In genomic region chr12:116135209-116135930, GRCh38 we compare ENCODE assay signal across 10 cellular contexts.
DNase-seq lines count a peak whose midpoint lies in the region; TF ChIP-seq lines count a peak whose summit lies in the region.
"Had no signal": no experiment of that assay in that cellular context is flagged by ENCODE, and none has a peak within 500 bp of the region (broad histone marks: within the 10 kb centered on the region; RNA-seq: fewer than 3 reads in every experiment).

No MANE protein-coding gene starts in this region.

- H3K36me3 ChIP-seq in brain microvascular endothelial cell (replicated peaks) (no peaks in the 10 kb centered on the region), trophoblast cell (ENCODE audit: control insufficient read depth in 1 of 2, insufficient read depth in 2 of 2, low read length in 2 of 2) (no peaks in the 10 kb centered on the region)

- TF ChIP-seq CTCF in brain microvascular endothelial cell (IDR thresholded peaks at IDR 0.05; ENCODE audit: low read depth, low read length, missing control alignments): no peak

- H3K4me3 ChIP-seq in brain microvascular endothelial cell (ENCODE audit: low read depth, low read length) (no peak overlapping the region), trophoblast cell (ENCODE audit: low read depth, low read length) (no peak overlapping the region)

- no peak overlapping the region for H3K23ac ChIP-seq in trophoblast cell (ENCODE audit: low read length)

- no peaks in the 10 kb centered on the region for H3K27me3 ChIP-seq in brain microvascular endothelial cell (replicated peaks)
- H3K27me3 ChIP-seq in trophoblast cell (ENCODE audit: insufficient read depth, low read length): no peaks in the 10 kb centered on the region

- H3K4me1 ChIP-seq in trophoblast cell (ENCODE audit: control insufficient read depth in 1 of 2, insufficient read depth in 2 of 2, low read length in 2 of 2): peaks cover 2 to 9% of the 10 kb centered on the region in 2 experiments

- H3K4ac ChIP-seq in trophoblast cell (ENCODE audit: low read depth, low read length): peak overlapping the region; percentile 79

- H4K8ac ChIP-seq in trophoblast cell (ENCODE audit: low read depth, low read length): no peak overlapping the region

- no peak overlapping the region for H4K91ac ChIP-seq in trophoblast cell (ENCODE audit: low read depth, low read length)

- no peaks in the 10 kb centered on the region for H3K79me1 ChIP-seq in trophoblast cell (ENCODE audit: low read length)

- no peak overlapping the region for H2BK120ac ChIP-seq in trophoblast cell (ENCODE audit: insufficient read depth, low read length, poor library complexity)

- peak overlapping the region; percentile 42 for H3K27ac ChIP-seq in brain microvascular endothelial cell
- H3K27ac ChIP-seq in trophoblast cell (ENCODE audit: low read depth, low read length): no peak overlapping the region

- no peak overlapping the region for H3K18ac ChIP-seq in trophoblast cell (ENCODE audit: low read length)

- H2AFZ ChIP-seq in trophoblast cell (ENCODE audit: insufficient read depth, low read length, poor library complexity): no peak overlapping the region

- no peak overlapping the region for H3K9ac ChIP-seq in trophoblast cell (ENCODE audit: low read length)

- H2BK5ac ChIP-seq in trophoblast cell (ENCODE audit: low read depth, low read length, poor library complexity): no peak overlapping the region

- intact Hi-C loops in posterior vena cava (cut with DNase I): no loop called here

- no peak overlapping the region for H2BK12ac ChIP-seq in trophoblast cell (ENCODE audit: low read length)

- H4K12ac ChIP-seq in trophoblast cell (ENCODE audit: low read depth, low read length): no peak overlapping the region

- H3K79me2 ChIP-seq in trophoblast cell (ENCODE audit: control insufficient read depth, insufficient read depth, low read length, poor library complexity): peaks cover 12% of the 10 kb centered on the region

- no peak overlapping the region for H3K14ac ChIP-seq in trophoblast cell (ENCODE audit: low read length)

- peak; percentile 8 for DNase-seq in NCI-H748 (lab: John Stamatoyannopoulos, UW; ENCODE audit: unreplicated experiment)
- DNase-seq in NCI-H748 treated with DMSO at 0.1 percent for 48 hours (lab: John Stamatoyannopoulos, UW): no peak
- peak; percentile 68 for DNase-seq in NCI-H2196 (lab: John Stamatoyannopoulos, UW; ENCODE audit: unreplicated experiment)
- peak; percentile 67 for DNase-seq in brain microvascular endothelial cell
- no peak for DNase-seq in trophoblast cell
- DNase-seq in posterior vena cava (ENCODE audit: low spot score): no peak
- DNase-seq in OCI-M2 (lab: John Stamatoyannopoulos, UW; ENCODE audit: unreplicated experiment): no peak
- DNase-seq in GOT3 (lab: John Stamatoyannopoulos, UW): no peak
- DNase-seq: AML-193; stimulated activated CD4-positive, alpha-beta T cell treated with anti-CD3 and anti-CD28 coated beads, Interleukin-4, amount 100 ng/mL, for 4 hours had no signal

- no peak overlapping the region for H3K4me2 ChIP-seq in trophoblast cell (ENCODE audit: low read length)

- in situ Hi-C loops in brain microvascular endothelial cell (cut with HindIII; ENCODE audit: low pct_ligation_motif_present, low sequenced_read_pairs): no loop called here

- no peaks in the 10 kb centered on the region for H3K9me3 ChIP-seq in trophoblast cell (ENCODE audit: insufficient read depth, low read depth, low read length)

- H2AK5ac ChIP-seq in trophoblast cell (ENCODE audit: low read length): no peak overlapping the region

- no CpG with 5 or more reads among the region's 3 CpGs for WGBS in trophoblast cell (ENCODE audit: extremely low coverage, insufficient coverage, insufficient read length)

Comparison
In these comparisons a context has a peak if more than half of its experiments do, and no peak if none do; other contexts are left out.
1. DNase-seq: peak in NCI-H748 (single experiment), NCI-H2196 (single experiment) and brain microvascular endothelial cell (single experiment); none in NCI-H748 treated with DMSO at 0.1 percent for 48 hours (single experiment), trophoblast cell (0 of 2), posterior vena cava (single experiment), OCI-M2 (single experiment) and GOT3 (single experiment).